23 cellular contexts compared by ENCODE assay signal in genomic region chr12:86710110-86710509, GRCh38.
A peak's percentile ranks its signal among the peaks of the same experiment; 100 is the strongest.
DNase-seq lines count a peak whose midpoint lies in the region; ATAC-seq, FAIRE-seq and TF ChIP-seq lines count a peak whose summit lies in the region.
"Had no signal": no experiment of that assay in that cellular context is flagged by ENCODE, and none has a peak within 500 bp of the region (broad histone marks: within the 10 kb centered on the region; RNA-seq: fewer than 3 reads in every experiment).

No MANE protein-coding gene starts in this region.

- H3K4me1 ChIP-seq in ACC112 (ENCODE audit: control insufficient read depth, insufficient read depth, low read length, unreplicated experiment) = peaks cover 17% of the 10 kb centered on the region
- H3K4me1 ChIP-seq: BE2C had no signal

- peak overlapping the region; percentile 18 for H2AFZ ChIP-seq in ACC112 (ENCODE audit: low read length, unreplicated experiment)

- no peak overlapping the region for H3K27ac ChIP-seq in ACC112 (ENCODE audit: low read depth, low read length)
- H3K27ac ChIP-seq: HL-60 had no signal

- H3K27me3 Mint-ChIP-seq in T-cell = no peaks in the 10 kb centered on the region
- H3K27me3 Mint-ChIP-seq: CD4-positive, CD25-positive, alpha-beta regulatory T cell had no signal

- no peak overlapping the region for H3K4me3 ChIP-seq in ACC112 (ENCODE audit: low read depth, low read length)
- H3K4me3 ChIP-seq in choroid plexus epithelial cell (ENCODE audit: low read depth, low read length) = no peak overlapping the region
- H3K4me3 ChIP-seq in fibroblast of the aortic adventitia (ENCODE audit: low read depth, low read length) = no peak overlapping the region

- H3K4me1 Mint-ChIP-seq in T-cell = no peaks in the 10 kb centered on the region
- H3K4me1 Mint-ChIP-seq: CD4-positive, CD25-positive, alpha-beta regulatory T cell had no signal

- TF ChIP-seq POLR2A in GM12891 (IDR thresholded peaks at IDR 0.05; ENCODE audit: low read depth, low read length) = no peak

- POLR2A ChIA-PET in T-cell (lab: Charles Lee) = no interaction called here

- TF ChIP-seq CTCF in choroid plexus epithelial cell (conservative IDR thresholded peaks at IDR 0.05; ENCODE audit: low read depth, low read length) (no peak), fibroblast of the aortic adventitia (IDR thresholded peaks at IDR 0.05; ENCODE audit: insufficient read depth, low read length) (no peak)

- H3K27ac Mint-ChIP-seq in T-cell = no peak overlapping the region
- H3K27ac Mint-ChIP-seq: CD4-positive, CD25-positive, alpha-beta regulatory T cell had no signal

- CTCF ChIA-PET in T-cell (lab: Charles Lee) = no interaction called here

- no peaks in the 10 kb centered on the region for H3K27me3 ChIP-seq in ACC112 (ENCODE audit: insufficient read depth, low read length)
- H3K27me3 ChIP-seq: BE2C had no signal

- FAIRE-seq in GM12891 (lab: Jason Lieb, UNC) = no peak
- FAIRE-seq: GM18507, H1, HTR-8/SVneo had no signal

- H3K4me3 Mint-ChIP-seq in T-cell = no peak overlapping the region
- H3K4me3 Mint-ChIP-seq: CD4-positive, CD25-positive, alpha-beta regulatory T cell had no signal

- H3K36me3 ChIP-seq in ACC112 (ENCODE audit: insufficient read depth, low read length) = 0 out of 2 replicates have a peak, but pooled peaks cover 5% of the 10 kb centered on the region
- H3K36me3 ChIP-seq: BE2C had no signal

- peaks cover 11 to 15% (median 13%) of the 10 kb centered on the region in 3 donors for H3K9me3 Mint-ChIP-seq in T-cell

- ATAC-seq in HG02981 (IDR thresholded peaks at IDR 0.05; ENCODE audit: unreplicated experiment) (no peak), T-cell (replicated peaks in 1 of 4) (no peak)

- H3K79me2 ChIP-seq in ACC112 (ENCODE audit: control insufficient read depth, insufficient read depth, low read length, unreplicated experiment) = no peaks in the 10 kb centered on the region

- no peaks in the 10 kb centered on the region for H3K36me3 Mint-ChIP-seq in T-cell
- H3K36me3 Mint-ChIP-seq: CD4-positive, CD25-positive, alpha-beta regulatory T cell had no signal

- DNase-seq in M059J (ENCODE audit: low read depth) (peak; percentile 6), choroid plexus epithelial cell (ENCODE audit: low read depth) (peak; percentile 38), fibroblast of the aortic adventitia (ENCODE audit: low read depth) (peak; percentile 43), GM12891 (ENCODE audit: insufficient read length, low spot score) (no peak), T-cell (no peak), islet precursor cell (no peak)
- DNase-seq: BE2C; Caco-2; CD4-positive, CD25-positive, alpha-beta regulatory T cell; GF-D8; NCI-H1105; NCI-H1694; NCI-H2081 treated with DMSO at 0.1 percent for 48 hours; NCI-H510A treated with DMSO at 0.1 percent for 48 hours; NCI-H82; SHP77 treated with DMSO at 0.1 percent for 48 hours; SK-N-SH had no signal

TF ChIP-seq in GM12891, 5 proteins besides CTCF, POLR2A, EP300 and RAD21:
- TF ChIP-seq POLR2AphosphoS5 (IDR thresholded peaks at IDR 0.05; ENCODE audit: low read depth, low read length) = no peak
- no peak for TF ChIP-seq TAF1 (IDR thresholded peaks at IDR 0.05; ENCODE audit: low read depth, low read length)
- TF ChIP-seq PAX5 (IDR thresholded peaks at IDR 0.05; ENCODE audit: insufficient read depth, low read length, severe bottlenecking) = no peak
- TF ChIP-seq SPI1 (IDR thresholded peaks at IDR 0.05; ENCODE audit: low read depth, low read length) = no peak
- no peak for TF ChIP-seq POU2F2 (IDR thresholded peaks at IDR 0.05; ENCODE audit: low read depth, low read length)

Comparison
In these comparisons a context has a peak if more than half of its experiments do, and no peak if none do; other contexts are left out.
1. DNase-seq: peak in M059J (single experiment), choroid plexus epithelial cell (single experiment) and fibroblast of the aortic adventitia (single experiment); none in GM12891 (single experiment), T-cell (0 of 34) and islet precursor cell (single experiment).